In the genomic region with DNA sequence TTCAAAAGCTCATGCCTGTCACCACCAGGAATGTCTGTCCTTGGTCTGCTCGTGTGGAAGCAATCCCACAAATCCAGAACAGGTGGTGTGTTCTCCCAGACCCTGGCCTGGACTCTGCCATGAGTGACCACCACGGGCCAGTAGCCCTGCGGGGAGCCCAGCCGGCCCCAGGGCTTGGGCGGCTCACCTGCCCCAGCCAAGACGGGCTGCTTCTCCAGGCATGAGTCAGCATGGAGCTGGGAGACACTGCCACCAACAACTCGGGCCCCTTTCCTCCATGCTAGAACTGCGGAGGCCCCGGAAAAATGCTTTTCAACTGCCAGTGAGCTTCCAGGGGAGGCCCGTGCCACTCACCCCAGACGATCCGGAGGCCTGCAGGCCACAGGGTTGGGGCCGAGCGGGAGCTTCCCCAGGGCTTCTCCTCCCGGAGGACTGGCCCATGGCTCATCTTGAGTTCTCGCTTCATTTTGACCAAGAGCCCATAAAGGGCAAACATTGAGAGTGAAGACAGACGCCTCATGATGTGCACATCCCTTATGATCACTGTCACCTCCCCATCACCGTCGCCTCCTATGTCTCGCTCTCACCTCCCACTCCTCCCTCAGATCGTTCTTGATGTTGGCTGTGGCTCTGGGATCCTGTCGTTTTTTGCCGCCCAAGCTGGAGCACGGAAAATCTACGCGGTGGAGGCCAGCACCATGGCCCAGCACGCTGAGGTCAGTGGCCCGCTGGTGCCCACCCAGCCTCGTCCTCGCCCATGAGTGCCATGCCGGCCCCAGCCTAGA, we compare ENCODE assay signal across 16 cellular contexts. TPM values are rescaled to one million over a fixed set of nuclear protein-coding genes. Genes with fewer than 3 reads are reported as not detected.
A peak's percentile ranks its signal among the peaks of the same experiment; 100 is the strongest.
DNase-seq lines count a peak whose midpoint lies in the region; ATAC-seq, FAIRE-seq and TF ChIP-seq lines count a peak whose summit lies in the region.
"Had no signal": no experiment of that assay in that cellular context is flagged by ENCODE, and none has a peak within 500 bp of the region (broad histone marks: within the 10 kb centered on the region; RNA-seq: fewer than 3 reads in every experiment).

No MANE protein-coding gene starts in this region.

- H3K4me1 ChIP-seq in GM23338 (ENCODE audit: insufficient read depth) (no peaks in the 10 kb centered on the region), SJCRH30 (peaks cover 15% of the 10 kb centered on the region), pancreas (no peaks in the 10 kb centered on the region)
- H3K4me1 ChIP-seq: HAP-1 had no signal

- peaks cover 9% of the 10 kb centered on the region for H3K79me2 ChIP-seq in GM23338 (replicated peaks; ENCODE audit: insufficient read depth)

- H3K9me3 Mint-ChIP-seq in GM23338 (no peaks in the 10 kb centered on the region), progenitor cell of endocrine pancreas (ENCODE audit: low read depth) (no peaks in the 10 kb centered on the region)

- H4K20me1 ChIP-seq in GM23338 (replicated peaks; ENCODE audit: insufficient read depth), result 0 out of 2 replicates have a peak, but pooled peaks cover 7% of the 10 kb centered on the region

- H3K4me3 Mint-ChIP-seq in GM23338 (no peak overlapping the region), progenitor cell of endocrine pancreas (ENCODE audit: low read depth) (no peak overlapping the region)

- H3K4me1 Mint-ChIP-seq in GM23338 (no peaks in the 10 kb centered on the region), progenitor cell of endocrine pancreas (ENCODE audit: low read depth) (no peaks in the 10 kb centered on the region)

- H3K27ac ChIP-seq in GM23338 (ENCODE audit: low read depth) (0 out of 2 replicates have a peak overlapping the region, but pooled peaks have one; percentile 26), SJCRH30 (peak overlapping the region; percentile 21), pancreas (no peak overlapping the region)
- H3K27ac ChIP-seq: KMS-11, PC-9, SK-N-MC had no signal

- H3K27me3 ChIP-seq in GM23338 (ENCODE audit: insufficient read depth) (no peaks in the 10 kb centered on the region), SJCRH30 (no peaks in the 10 kb centered on the region), pancreas (no peaks in the 10 kb centered on the region)

- 89 to 90% methylated on average over 30 to 31 of the region's 31 CpGs for WGBS in pancreas, 2 donors

- H3K36me3 Mint-ChIP-seq in GM23338 (ENCODE audit: low read depth) (peaks cover 52% of the 10 kb centered on the region), progenitor cell of endocrine pancreas (ENCODE audit: insufficient read depth) (peaks cover 7% of the 10 kb centered on the region)

- no peak overlapping the region for H3K4me2 ChIP-seq in GM23338
- H3K4me2 ChIP-seq: KMS-11, PC-9 had no signal

- intact Hi-C loops in pancreas (cut with DNase I), result no loop called here

- H3K9me3 ChIP-seq in SJCRH30 (replicated peaks), result no peaks in the 10 kb centered on the region
- H3K9me3 ChIP-seq in pancreas, result no peaks in the 10 kb centered on the region
- H3K9me3 ChIP-seq: HAP-1 had no signal

- H3F3A ChIP-seq in GM23338 (replicated peaks; ENCODE audit: low read depth), result peaks cover 17% of the 10 kb centered on the region; the same call in 1 of the 2 replicates

- H3K4me3 ChIP-seq in GM23338, result no peak overlapping the region
- H3K4me3 ChIP-seq in SJCRH30, result no peak overlapping the region
- H3K4me3 ChIP-seq in pancreas, result no peak overlapping the region
- H3K4me3 ChIP-seq: HAP-1, PC-9, SK-N-MC had no signal

- DNase-seq in GM23338 (ENCODE audit: low spot score) (no peak), SJCRH30 (peak; percentile 56 to 59), islet precursor cell (peak; percentile 71), progenitor cell of endocrine pancreas (ENCODE audit: low spot score, unreplicated experiment) (no peak), pancreas (no peak), GM13976 (ENCODE audit: low spot score) (no peak), SKM-1 treated with dmso at 0.1 percent for 144 hours (lab: John Stamatoyannopoulos, UW; ENCODE audit: unreplicated experiment) (no peak)
- DNase-seq: NCI-H1048, NCI-H1436 treated with DMSO at 0.1 percent for 48 hours, NCI-H2081 treated with DMSO at 0.1 percent for 48 hours, NCI-H524 had no signal

- FAIRE-seq in pancreas (lab: Jason Lieb, UNC), result no peak

- in situ Hi-C loops in GM13976 (cut with MboI; ENCODE audit: low sequenced_read_pairs, unreplicated experiment), result no loop called here

- no peaks in the 10 kb centered on the region for H3K9me2 ChIP-seq in GM23338 (ENCODE audit: insufficient read depth)

- no peak for TF ChIP-seq CTCF in GM23338 (conservative IDR thresholded peaks at IDR 0.05; ENCODE audit: low read depth in 2 of 2)
- TF ChIP-seq CTCF in progenitor cell of endocrine pancreas (IDR thresholded peaks at IDR 0.05; ENCODE audit: unreplicated experiment), result no peak
- no peak for TF ChIP-seq CTCF in pancreas (IDR thresholded peaks at IDR 0.05)
- no peak for TF ChIP-seq CTCF in GM13976 (IDR thresholded peaks at IDR 0.05; ENCODE audit: borderline replicate concordance, control extremely low read depth, extremely low read depth, insufficient read depth, missing control alignments)

- no peak for ATAC-seq in GM23338
- no peak for ATAC-seq in GM19452 (IDR thresholded peaks at IDR 0.05; ENCODE audit: unreplicated experiment)
- ATAC-seq in pancreas, result no peak

- H3K27me3 Mint-ChIP-seq in GM23338 (ENCODE audit: insufficient read depth, low read depth, poor library complexity), result peaks cover 5% of the 10 kb centered on the region
- no peaks in the 10 kb centered on the region for H3K27me3 Mint-ChIP-seq in progenitor cell of endocrine pancreas

- no peak overlapping the region for H3K27ac Mint-ChIP-seq in GM23338
- H3K27ac Mint-ChIP-seq in progenitor cell of endocrine pancreas, result peak overlapping the region; percentile 60

- no peak overlapping the region for H2AFZ ChIP-seq in GM23338
- H2AFZ ChIP-seq: PC-9 had no signal

- H3K36me3 ChIP-seq in GM23338 (ENCODE audit: insufficient read depth) (peaks cover 5% of the 10 kb centered on the region), SJCRH30 (peaks cover 2% of the 10 kb centered on the region; the same call in 1 of the 2 replicates), pancreas (peaks cover 0 to 42% (median 3%) of the 10 kb centered on the region in 3 donors)

TF ChIP-seq in GM23338, 12 proteins besides CTCF, POLR2A, EP300 and RAD21 (continues in another document):
- TF ChIP-seq CREB1 (CRISPR knock-in tag; IDR thresholded peaks at IDR 0.05; ENCODE audit: low read depth) (no peak), STAT1 (IDR thresholded peaks at IDR 0.05; ENCODE audit: unreplicated experiment) (no peak), ZNF114 (CRISPR knock-in tag; IDR thresholded peaks at IDR 0.05) (no peak)

RNA-seq across cellular contexts. Expression of a gene that starts 16.7 kb away (rescaled TPM):
- total RNA-seq in GM23338 (2014; rRNA removed; shearing (Covaris generic)), result 54.0 and 63.7 TPM in 2 replicates
- 36.3 and 45.3 TPM in 2 replicates for polyA plus RNA-seq in GM23338 (2016; fragmentation: Nextera tagmentation; extraction: Ambion mirVana)
- total RNA-seq in SJCRH30 (2014; rRNA removed; shearing (Covaris generic)), result 22.1 and 25.2 TPM in 2 replicates
- 49.1 and 53.3 TPM in 2 replicates for total RNA-seq in progenitor cell of endocrine pancreas
- 10 to 100 TPM; 41.4 to 67.9 (median 47.3) TPM for total RNA-seq in pancreas
- polyA plus RNA-seq in pancreas, result 10 to 100 TPM; 58.0 to 66.0 TPM

RNA-seq across cellular contexts. Expression of a gene that starts 16.8 kb away (rescaled TPM):
- total RNA-seq in GM23338 (2014; rRNA removed; shearing (Covaris generic)), result 56.4 and 60.7 TPM in 2 replicates
- polyA plus RNA-seq in GM23338 (2016; fragmentation: Nextera tagmentation; extraction: Ambion mirVana) (23.7 and 24.1 TPM in 2 replicates), pancreas (1 to 10 TPM; 7.8 to 9.8 TPM)
- total RNA-seq in SJCRH30 (2014; rRNA removed; shearing (Covaris generic)), result 22.5 and 23.4 TPM in 2 replicates
- total RNA-seq in progenitor cell of endocrine pancreas (25.6 and 29.4 TPM in 2 replicates), pancreas (10 to 100 TPM in 5 of 6 donors, 1 to 10 TPM in 1; 7.9 to 11.6 (median 10.3) TPM)

RNA-seq across cellular contexts. Expression of a gene that starts 40.4 kb away (rescaled TPM):
- 118 and 125 TPM in 2 replicates for total RNA-seq in GM23338 (2014; rRNA removed; shearing (Covaris generic))
- 40.3 and 43.3 TPM in 2 replicates for polyA plus RNA-seq in GM23338 (2016; fragmentation: Nextera tagmentation; extraction: Ambion mirVana)
- 35.7 and 36.2 TPM in 2 replicates for total RNA-seq in SJCRH30 (2014; rRNA removed; shearing (Covaris generic))
- 77.6 and 86.0 TPM in 2 replicates for total RNA-seq in progenitor cell of endocrine pancreas
- total RNA-seq in pancreas, result 10 to 100 TPM; 13.0 to 24.7 (median 16.0) TPM
- polyA plus RNA-seq in pancreas, result 10 to 100 TPM; 16.6 to 21.1 TPM

RNA-seq across cellular contexts. Expression of a gene that starts 49.1 kb away (rescaled TPM):
- 252 and 336 TPM in 2 replicates for total RNA-seq in GM23338 (2014; rRNA removed; shearing (Covaris generic))
- polyA plus RNA-seq in GM23338 (2016; fragmentation: Nextera tagmentation; extraction: Ambion mirVana), result 175 and 177 TPM in 2 replicates
- total RNA-seq in SJCRH30 (2014; rRNA removed; shearing (Covaris generic)), result 120 and 121 TPM in 2 replicates
- 327 and 334 TPM in 2 replicates for total RNA-seq in progenitor cell of endocrine pancreas
- total RNA-seq in pancreas, result 10 to 100 TPM; 28.7 to 53.0 (median 38.1) TPM
- 10 to 100 TPM; 69.4 to 77.8 TPM for polyA plus RNA-seq in pancreas

Comparison
In these comparisons a context has a peak if more than half of its experiments do, and no peak if none do; other contexts are left out.
1. DNase-seq: peak in SJCRH30 (2 of 2) and islet precursor cell (single experiment); none in GM23338 (single experiment), progenitor cell of endocrine pancreas (single experiment), pancreas (0 of 6), GM13976 (single experiment) and SKM-1 treated with dmso at 0.1 percent for 144 hours (single experiment).
2. H3K27ac ChIP-seq: peak in GM23338 (single experiment) and SJCRH30 (single experiment); none in pancreas (0 of 4).